Comparison of ENCODE assay signal across 8 cellular contexts in genomic region chr12:108854055-108854452, GRCh38. TPM values are rescaled to one million over a fixed set of nuclear protein-coding genes. Genes with fewer than 3 reads are reported as not detected.
DNase-seq lines count a peak whose midpoint lies in the region; ATAC-seq, FAIRE-seq and TF ChIP-seq lines count a peak whose summit lies in the region.

No MANE protein-coding gene starts in this region.

- peaks cover 2% of the 10 kb centered on the region for H3K36me3 ChIP-seq in BE2C

- TF ChIP-seq CTCF in BE2C (IDR thresholded peaks at IDR 0.05; ENCODE audit: low read depth, low read length) (peak; percentile 18; the same call in 1 of the 2 replicates), chondrocyte (IDR thresholded peaks at IDR 0.05) (peak; percentile 80), natural killer cell (IDR thresholded peaks at IDR 0.05) (no peak), lower leg skin (IDR thresholded peaks at IDR 0.05) (no peak)

- DNase-seq in BE2C (no peak), LHCN-M2 (ENCODE audit: low read depth) (peak; percentile 91), chondrocyte (ENCODE audit: low spot score) (no peak), natural killer cell (no peak), COLO668 (lab: John Stamatoyannopoulos, UW; ENCODE audit: unreplicated experiment) (no peak), lower leg skin (ENCODE audit: low spot score in 2 of 2) (no peak), GM12892 (ENCODE audit: insufficient read length) (no peak)

- H3K4me3 ChIP-seq in BE2C (ENCODE audit: low read depth, low read length) (no peak overlapping the region), lower leg skin (ENCODE audit: low read depth, poor library complexity, severe bottlenecking) (no peak overlapping the region)

- H3K4me3 Mint-ChIP-seq in chondrocyte (ENCODE audit: unreplicated experiment), result peak overlapping the region; percentile 98
- H3K4me3 Mint-ChIP-seq in natural killer cell, result peak overlapping the region; percentile 30

- intact Hi-C loops in natural killer cell (cut with micrococcal nuclease) (no loop called here), lower leg skin (cut with DNase I; ENCODE audit: low total_unique reads) (no loop called here)

- peaks cover 28% of the 10 kb centered on the region for H3K36me3 Mint-ChIP-seq in chondrocyte (ENCODE audit: low read depth)
- H3K36me3 Mint-ChIP-seq in natural killer cell, result peaks cover 6% of the 10 kb centered on the region

- H3K9me3 Mint-ChIP-seq in chondrocyte (ENCODE audit: low read depth), result peaks cover 3% of the 10 kb centered on the region
- no peaks in the 10 kb centered on the region for H3K9me3 Mint-ChIP-seq in natural killer cell

- FAIRE-seq in GM12892 (lab: Jason Lieb, UNC), result no peak

- no peaks in the 10 kb centered on the region for H3K27me3 ChIP-seq in BE2C

- no peaks in the 10 kb centered on the region for H3K4me1 ChIP-seq in BE2C

- no peaks in the 10 kb centered on the region for H3K27me3 Mint-ChIP-seq in chondrocyte (ENCODE audit: low read depth)
- H3K27me3 Mint-ChIP-seq in natural killer cell (ENCODE audit: low read depth in 2 of 2), result no peaks in the 10 kb centered on the region

- H3K4me1 Mint-ChIP-seq in chondrocyte (ENCODE audit: low read depth) (peaks cover 73% of the 10 kb centered on the region), natural killer cell (peaks cover 44 to 50% of the 10 kb centered on the region in 2 donors)

- H3K27ac Mint-ChIP-seq in chondrocyte (ENCODE audit: unreplicated experiment), result peak overlapping the region; percentile 99
- H3K27ac Mint-ChIP-seq in natural killer cell, result peak overlapping the region; percentile 96

- no peak for TF ChIP-seq POLR2A in lower leg skin (IDR thresholded peaks at IDR 0.05)
- no peak for TF ChIP-seq POLR2A in GM12892 (IDR thresholded peaks at IDR 0.05; ENCODE audit: low read depth, low read length)

- ATAC-seq in natural killer cell, result no peak
- no peak for ATAC-seq in GM19397 (IDR thresholded peaks at IDR 0.05; ENCODE audit: unreplicated experiment)

- 70 to 87% methylated on average over 1 of the region's 1 CpG for WGBS in lower leg skin, 2 donors

- H3K9me3 ChIP-seq in BE2C, result no peaks in the 10 kb centered on the region

RNA-seq across cellular contexts. Expression of gene SSH1, which starts 3.3 kb away (rescaled TPM):
- polyA plus RNA-seq in BE2C (2012; ENCODE audit: insufficient read depth, insufficient read length, low read depth), result 21.5 TPM
- total RNA-seq in LHCN-M2 (2014; rRNA removed) (13.9 and 29.4 TPM in 2 replicates), chondrocyte (125 to 138 TPM (median 127 TPM) in 3 replicates), natural killer cell (10 to 100 TPM; 57.4 to 74.1 (median 66.6) TPM), lower leg skin (10 to 100 TPM in 3 of 4 donors, 1 to 10 TPM in 1; 7.3 to 15.1 (median 13.1) TPM)
- polyA plus RNA-seq in LHCN-M2 (2012), result 39.9 TPM
- polyA plus RNA-seq in GM12892 (2012; ENCODE audit: missing spikeins), result 9.5 TPM

RNA-seq across cellular contexts. Expression of gene DAO, which starts 25.8 kb away (rescaled TPM):
- polyA plus RNA-seq in BE2C (2012; ENCODE audit: insufficient read depth, insufficient read length, low read depth), result not detected
- not detected in 2 replicates for total RNA-seq in LHCN-M2 (2014; rRNA removed)
- not detected for polyA plus RNA-seq in LHCN-M2 (2012)
- total RNA-seq in chondrocyte, result not detected in 3 replicates
- not detected for total RNA-seq in natural killer cell
- not detected for total RNA-seq in lower leg skin
- not detected for polyA plus RNA-seq in GM12892 (2012; ENCODE audit: missing spikeins)

Comparison
In these comparisons a context has a peak if more than half of its experiments do, and no peak if none do; other contexts are left out.
1. CTCF ChIP-seq: peak in BE2C (single experiment) and chondrocyte (single experiment); none in natural killer cell (single experiment) and lower leg skin (0 of 3).